Comparison of ENCODE assay signal across 14 cellular contexts in the genomic region with DNA sequence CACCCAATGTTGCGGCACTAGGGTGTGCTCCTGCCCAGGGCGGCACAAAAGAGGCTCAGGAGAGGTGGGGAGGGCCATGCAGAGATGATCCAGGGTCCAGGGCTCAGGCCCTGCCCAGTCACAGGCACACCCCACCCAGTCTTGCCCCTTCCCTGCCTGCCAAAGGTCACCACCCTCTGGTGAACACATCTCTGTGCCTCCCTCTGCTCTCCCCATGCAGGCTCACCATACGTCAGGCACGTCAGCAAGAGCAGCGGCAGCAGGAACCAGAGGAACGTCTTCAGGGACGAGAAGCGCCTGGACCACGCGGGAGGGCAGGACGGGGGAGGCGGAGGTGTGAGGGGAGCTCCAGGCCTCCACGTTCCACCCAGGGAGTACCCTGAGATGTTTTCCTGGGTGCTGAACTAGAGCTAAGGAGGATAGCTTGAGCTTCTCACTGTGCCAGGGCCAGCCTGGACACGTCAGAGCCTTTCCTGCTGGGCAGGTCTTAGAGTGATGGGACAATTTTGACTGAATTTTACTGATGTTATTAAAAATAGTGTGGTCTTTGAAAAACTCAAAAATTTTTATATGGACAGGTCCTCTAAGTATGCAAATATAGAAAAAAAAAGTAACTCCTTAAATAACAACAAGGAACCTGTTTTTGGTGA. TPM values are rescaled to one million over a fixed set of nuclear protein-coding genes. Genes with fewer than 3 reads are reported as not detected.
DNase-seq lines count a peak whose midpoint lies in the region; ATAC-seq and TF ChIP-seq lines count a peak whose summit lies in the region.
"Had no signal": no experiment of that assay in that cellular context is flagged by ENCODE, and none has a peak within 500 bp of the region (broad histone marks: within the 10 kb centered on the region; RNA-seq: fewer than 3 reads in every experiment).

No MANE protein-coding gene starts in this region.

- H3K36me3 Mint-ChIP-seq in T-helper 1 cell treated with Interleukin-12 subunit alpha and Interleukin-12 subunit beta and Interleukin-4 antibody, amounts not matched to agents 30 μg/mL and 1 μg/mL, for 36 hours (ENCODE audit: low read depth), result peaks cover 53% of the 10 kb centered on the region
- H3K36me3 Mint-ChIP-seq in T-helper 17 cell (ENCODE audit: low read depth), result peaks cover 7% of the 10 kb centered on the region
- peaks cover 37% of the 10 kb centered on the region for H3K36me3 Mint-ChIP-seq in nephron progenitor cell (ENCODE audit: low read depth)

- no peak for ATAC-seq in T-helper 17 cell

- H3K9me3 ChIP-seq in T-helper 17 cell (ENCODE audit: control insufficient read depth, low read length, poor library complexity, severe bottlenecking), result no peaks in the 10 kb centered on the region
- H3K9me3 ChIP-seq in effector memory CD4-positive, alpha-beta T cell (ENCODE audit: control insufficient read depth, low read length), result no peaks in the 10 kb centered on the region
- H3K9me3 ChIP-seq: transverse colon had no signal

- TF ChIP-seq CTCF in nephron progenitor cell (IDR thresholded peaks at IDR 0.05), result no peak
- TF ChIP-seq CTCF in brain microvascular endothelial cell (IDR thresholded peaks at IDR 0.05; ENCODE audit: low read depth, low read length, missing control alignments), result no peak

- H3K27ac Mint-ChIP-seq in T-helper 1 cell treated with Interleukin-12 subunit alpha and Interleukin-12 subunit beta and Interleukin-4 antibody, amounts not matched to agents 30 μg/mL and 1 μg/mL, for 36 hours, result peak overlapping the region; percentile 36
- H3K27ac Mint-ChIP-seq in T-helper 17 cell (peak overlapping the region; percentile 98), nephron progenitor cell (peak overlapping the region; percentile 48)

- no peak overlapping the region for H3K4me3 Mint-ChIP-seq in T-helper 1 cell treated with Interleukin-12 subunit alpha and Interleukin-12 subunit beta and Interleukin-4 antibody, amounts not matched to agents 30 μg/mL and 1 μg/mL, for 36 hours
- peak overlapping the region; percentile 53 for H3K4me3 Mint-ChIP-seq in T-helper 17 cell
- no peak overlapping the region for H3K4me3 Mint-ChIP-seq in nephron progenitor cell

- H3K4me1 ChIP-seq in effector memory CD4-positive, alpha-beta T cell (ENCODE audit: control insufficient read depth, insufficient read depth, low read length, poor library complexity, severe bottlenecking), result peaks cover 41% of the 10 kb centered on the region

- peaks cover 41% of the 10 kb centered on the region for H3K4me1 Mint-ChIP-seq in T-helper 1 cell treated with Interleukin-12 subunit alpha and Interleukin-12 subunit beta and Interleukin-4 antibody, amounts not matched to agents 30 μg/mL and 1 μg/mL, for 36 hours (ENCODE audit: low read depth)
- H3K4me1 Mint-ChIP-seq in T-helper 17 cell (peaks cover 36% of the 10 kb centered on the region), nephron progenitor cell (peaks cover 16% of the 10 kb centered on the region)

- H3K36me3 ChIP-seq in effector memory CD4-positive, alpha-beta T cell (ENCODE audit: control insufficient read depth, insufficient read depth, low read length), result peaks cover 89% of the 10 kb centered on the region
- peaks cover 45% of the 10 kb centered on the region for H3K36me3 ChIP-seq in brain microvascular endothelial cell (replicated peaks)

- no peaks in the 10 kb centered on the region for H3K27me3 Mint-ChIP-seq in T-helper 1 cell treated with Interleukin-12 subunit alpha and Interleukin-12 subunit beta and Interleukin-4 antibody, amounts not matched to agents 30 μg/mL and 1 μg/mL, for 36 hours (ENCODE audit: low read depth)
- H3K27me3 Mint-ChIP-seq in T-helper 17 cell, result no peaks in the 10 kb centered on the region
- peaks cover 3% of the 10 kb centered on the region for H3K27me3 Mint-ChIP-seq in nephron progenitor cell (ENCODE audit: low read depth, poor library complexity)

- no peak overlapping the region for H3K4me3 ChIP-seq in effector memory CD4-positive, alpha-beta T cell (ENCODE audit: insufficient read depth, low read depth, low read length, poor library complexity, severe bottlenecking)
- H3K4me3 ChIP-seq in brain microvascular endothelial cell (ENCODE audit: low read depth, low read length), result no peak overlapping the region
- H3K4me3 ChIP-seq: transverse colon had no signal

- H3K27me3 ChIP-seq in effector memory CD4-positive, alpha-beta T cell (replicated peaks; ENCODE audit: control insufficient read depth, insufficient read depth, low read length, poor library complexity, severe bottlenecking), result no peaks in the 10 kb centered on the region
- H3K27me3 ChIP-seq in brain microvascular endothelial cell (replicated peaks), result no peaks in the 10 kb centered on the region
- H3K27me3 ChIP-seq: transverse colon had no signal

- H3K9me3 Mint-ChIP-seq in T-helper 1 cell treated with Interleukin-12 subunit alpha and Interleukin-12 subunit beta and Interleukin-4 antibody, amounts not matched to agents 30 μg/mL and 1 μg/mL, for 36 hours, result no peaks in the 10 kb centered on the region
- H3K9me3 Mint-ChIP-seq in nephron progenitor cell, result no peaks in the 10 kb centered on the region

- DNase-seq in T-helper 1 cell, result no peak
- no peak for DNase-seq in T-helper 17 cell
- DNase-seq in effector memory CD4-positive, alpha-beta T cell, result no peak
- no peak for DNase-seq in nephron progenitor cell
- no peak for DNase-seq in brain microvascular endothelial cell
- no peak for DNase-seq in medulla oblongata (ENCODE audit: extremely low spot score)
- no peak for DNase-seq in dedifferentiated amniotic fluid mesenchymal stem cell (ENCODE audit: extremely low spot score)
- DNase-seq: activated gamma-delta T cell treated with Interleukin-2 at 50 U/mL for 16 hours; central memory CD4-positive, alpha-beta T cell; glutamatergic neuron; NCI-H2029 treated with DMSO at 0.1 percent for 48 hours; NCI-H69; transverse colon had no signal

- H3K27ac ChIP-seq in effector memory CD4-positive, alpha-beta T cell (ENCODE audit: insufficient read depth, low read length, poor library complexity, severe bottlenecking), result peak overlapping the region; percentile 3
- H3K27ac ChIP-seq in brain microvascular endothelial cell, result no peak overlapping the region
- H3K27ac ChIP-seq: transverse colon had no signal

- in situ Hi-C loops in brain microvascular endothelial cell (cut with HindIII; ENCODE audit: low pct_ligation_motif_present, low sequenced_read_pairs), result no loop called here

RNA-seq across cellular contexts. Expression of a gene that starts 7.2 kb away (rescaled TPM):
- total RNA-seq in T-helper 17 cell, result 100 to 1,000 TPM; 426 to 485 TPM

RNA-seq across cellular contexts. Expression of a gene that starts 42.9 kb away (rescaled TPM):
- 100 to 1,000 TPM; 220 to 235 TPM for total RNA-seq in T-helper 17 cell

RNA-seq across cellular contexts. Expression of a gene that starts 45.3 kb away (rescaled TPM):
- total RNA-seq in T-helper 17 cell, result 1 to 10 TPM; 5.1 to 7.2 TPM

RNA-seq across cellular contexts. Expression of a gene that starts 47.9 kb away (rescaled TPM):
- total RNA-seq in T-helper 17 cell, result 100 to 1,000 TPM; 132 to 157 TPM

Comparison
In these comparisons a context has a peak if more than half of its experiments do, and no peak if none do; other contexts are left out.
1. H3K27ac Mint-ChIP-seq: peak in every context shown above with its lines; median percentile 98 in T-helper 17 cell; 48 in nephron progenitor cell; 36 in T-helper 1 cell treated with Interleukin-12 subunit alpha and Interleukin-12 subunit beta and Interleukin-4 antibody, amounts not matched to agents 30 μg/mL and 1 μg/mL, for 36 hours.